ENCODE assay signal across 14 cellular contexts in genomic region chr5:144484124-144484897, GRCh38.
DNase-seq lines count a peak whose midpoint lies in the region; ATAC-seq and TF ChIP-seq lines count a peak whose summit lies in the region.
"Had no signal": no experiment of that assay in that cellular context is flagged by ENCODE, and none has a peak within 500 bp of the region (broad histone marks: within the 10 kb centered on the region; RNA-seq: fewer than 3 reads in every experiment).

No MANE protein-coding gene starts in this region.

- DNase-seq in EH (ENCODE audit: low read depth) (peak; percentile 93), PC-3 (peak; percentile 54), epithelial cell of esophagus (ENCODE audit: low read depth) (peak; percentile 12), osteoblast (ENCODE audit: insufficient read length, low spot score, missing footprints) (no peak), left ventricle myocardium superior (no peak)
- no peak for DNase-seq in activated CD4-positive, alpha-beta T cell treated with anti-CD3 and anti-CD28 coated beads, Interleukin-2, amount 50 U/mL, for 4 hours
- no peak for DNase-seq in activated CD8-positive, alpha-beta memory T cell treated with anti-CD3 and anti-CD28 coated beads, Interleukin-2, amount 10 ng/mL, durations not matched to agents 7 days and 5 days
- DNase-seq: activated naive CD8-positive, alpha-beta T cell treated with anti-CD3 and anti-CD28 coated beads, Interleukin-2, amount 10 ng/mL, durations not matched to agents 7 days and 5 days; CD8-positive, alpha-beta memory T cell; effector CD4-positive, alpha-beta T cell; NCI-H1048; RPMI8226 had no signal

- H3K4me1 ChIP-seq in PC-3 (ENCODE audit: insufficient read depth, low read length) = no peaks in the 10 kb centered on the region
- peaks cover 21% of the 10 kb centered on the region for H3K4me1 ChIP-seq in osteoblast (ENCODE audit: insufficient read depth, low read length)

- CTCF ChIA-PET in PC-3 (lab: Charles Lee) = no interaction called here
- CTCF ChIA-PET in activated CD8-positive, alpha-beta memory T cell treated with anti-CD3 and anti-CD28 coated beads, Interleukin-2, amount 10 ng/mL, durations not matched to agents 7 days and 5 days (lab: Charles Lee) = no interaction called here

- intact Hi-C loops in PC-3 (cut with micrococcal nuclease) = no loop called here
- intact Hi-C loops in left ventricle myocardium superior (cut with micrococcal nuclease) = no loop called here

- POLR2A ChIA-PET in PC-3 (lab: Charles Lee; ENCODE audit: unreplicated experiment) = no interaction called here

- no peaks in the 10 kb centered on the region for H3K27me3 ChIP-seq in PC-3 (ENCODE audit: low read length)
- no peaks in the 10 kb centered on the region for H3K27me3 ChIP-seq in osteoblast (ENCODE audit: insufficient read depth, low read length)

- no peak overlapping the region for H3K27ac Mint-ChIP-seq in activated CD8-positive, alpha-beta memory T cell treated with anti-CD3 and anti-CD28 coated beads, Interleukin-2, amount 10 ng/mL, durations not matched to agents 7 days and 5 days
- H3K27ac Mint-ChIP-seq: activated naive CD8-positive, alpha-beta T cell treated with anti-CD3 and anti-CD28 coated beads, Interleukin-2, amount 10 ng/mL, durations not matched to agents 7 days and 5 days; CD8-positive, alpha-beta memory T cell had no signal

- H3K4me3 ChIP-seq in PC-3 (ENCODE audit: low read length) = no peak overlapping the region
- H3K4me3 ChIP-seq in epithelial cell of esophagus (ENCODE audit: low read length) = no peak overlapping the region
- H3K4me3 ChIP-seq in osteoblast (ENCODE audit: insufficient read depth, low read length) = no peak overlapping the region

- no peak overlapping the region for H3K27ac ChIP-seq in PC-3 (ENCODE audit: low read length)
- H3K27ac ChIP-seq in osteoblast (ENCODE audit: low read depth, low read length) = peak overlapping the region; percentile 66
- H3K27ac ChIP-seq: HL-60 had no signal

- H3K9me3 ChIP-seq in PC-3 (ENCODE audit: low read length) = no peaks in the 10 kb centered on the region
- no peaks in the 10 kb centered on the region for H3K9me3 ChIP-seq in osteoblast (ENCODE audit: low read depth, low read length)

- BruUV-seq in PC-3 (replicated peaks; lab: Mats Ljungman, UMichigan) = no TSS peak

- H2AFZ ChIP-seq in PC-3 (ENCODE audit: low read length) (no peak overlapping the region), osteoblast (ENCODE audit: low read length) (no peak overlapping the region)

- H3K79me2 ChIP-seq in PC-3 (ENCODE audit: low read length) = no peaks in the 10 kb centered on the region
- H3K79me2 ChIP-seq in osteoblast (ENCODE audit: insufficient read depth, low read length) = no peaks in the 10 kb centered on the region

- H4K20me1 ChIP-seq in PC-3 (ENCODE audit: low read length) (no peaks in the 10 kb centered on the region), osteoblast (ENCODE audit: insufficient read depth, low read length) (no peaks in the 10 kb centered on the region)

- H3K36me3 ChIP-seq in PC-3 (ENCODE audit: low read depth, low read length) (no peaks in the 10 kb centered on the region), osteoblast (ENCODE audit: insufficient read depth, low read length) (no peaks in the 10 kb centered on the region)

- no peaks in the 10 kb centered on the region for H3K27me3 Mint-ChIP-seq in activated CD8-positive, alpha-beta memory T cell treated with anti-CD3 and anti-CD28 coated beads, Interleukin-2, amount 10 ng/mL, durations not matched to agents 7 days and 5 days
- H3K27me3 Mint-ChIP-seq: activated naive CD8-positive, alpha-beta T cell treated with anti-CD3 and anti-CD28 coated beads, Interleukin-2, amount 10 ng/mL, durations not matched to agents 7 days and 5 days; CD8-positive, alpha-beta memory T cell had no signal

- H3K36me3 Mint-ChIP-seq in activated CD8-positive, alpha-beta memory T cell treated with anti-CD3 and anti-CD28 coated beads, Interleukin-2, amount 10 ng/mL, durations not matched to agents 7 days and 5 days = no peaks in the 10 kb centered on the region
- H3K36me3 Mint-ChIP-seq: activated naive CD8-positive, alpha-beta T cell treated with anti-CD3 and anti-CD28 coated beads, Interleukin-2, amount 10 ng/mL, durations not matched to agents 7 days and 5 days; CD8-positive, alpha-beta memory T cell had no signal

- no peaks in the 10 kb centered on the region for H3K9me3 Mint-ChIP-seq in activated CD8-positive, alpha-beta memory T cell treated with anti-CD3 and anti-CD28 coated beads, Interleukin-2, amount 10 ng/mL, durations not matched to agents 7 days and 5 days (ENCODE audit: low read depth)
- H3K9me3 Mint-ChIP-seq: activated naive CD8-positive, alpha-beta T cell treated with anti-CD3 and anti-CD28 coated beads, Interleukin-2, amount 10 ng/mL, durations not matched to agents 7 days and 5 days had no signal

- H3K4me1 Mint-ChIP-seq in activated CD8-positive, alpha-beta memory T cell treated with anti-CD3 and anti-CD28 coated beads, Interleukin-2, amount 10 ng/mL, durations not matched to agents 7 days and 5 days = no peaks in the 10 kb centered on the region
- H3K4me1 Mint-ChIP-seq: activated naive CD8-positive, alpha-beta T cell treated with anti-CD3 and anti-CD28 coated beads, Interleukin-2, amount 10 ng/mL, durations not matched to agents 7 days and 5 days; CD8-positive, alpha-beta memory T cell had no signal

- no peak overlapping the region for H3K9ac ChIP-seq in PC-3 (ENCODE audit: low read length)

- H3K4me3 Mint-ChIP-seq in activated CD8-positive, alpha-beta memory T cell treated with anti-CD3 and anti-CD28 coated beads, Interleukin-2, amount 10 ng/mL, durations not matched to agents 7 days and 5 days = no peak overlapping the region
- H3K4me3 Mint-ChIP-seq: activated naive CD8-positive, alpha-beta T cell treated with anti-CD3 and anti-CD28 coated beads, Interleukin-2, amount 10 ng/mL, durations not matched to agents 7 days and 5 days; CD8-positive, alpha-beta memory T cell had no signal

- H3F3A ChIP-seq in PC-3 (ENCODE audit: low read length, unreplicated experiment) = no peaks in the 10 kb centered on the region

- no peak for TF ChIP-seq CTCF in PC-3 (conservative IDR thresholded peaks at IDR 0.05; ENCODE audit: low read depth, low read length)
- TF ChIP-seq CTCF in epithelial cell of esophagus (IDR thresholded peaks at IDR 0.05; ENCODE audit: insufficient read depth, low read depth, low read length, missing control alignments) = no peak
- TF ChIP-seq CTCF in osteoblast (IDR thresholded peaks at IDR 0.05; ENCODE audit: extremely low read depth, low read depth, low read length) = no peak

- no peaks in the 10 kb centered on the region for H3K9me2 ChIP-seq in PC-3 (replicated peaks; ENCODE audit: low read length)

- H3K4me2 ChIP-seq in PC-3 (ENCODE audit: low read length) (peak overlapping the region; percentile 3; the same call in 1 of the 2 replicates), osteoblast (ENCODE audit: insufficient read depth, low read length) (peak overlapping the region; percentile 59)

- ATAC-seq in PC-3 (peak; percentile 50), esophagus mucosa (no peak), left ventricle myocardium superior (no peak)
- ATAC-seq in activated CD8-positive, alpha-beta memory T cell treated with anti-CD3 and anti-CD28 coated beads, Interleukin-2, amount 10 ng/mL, durations not matched to agents 7 days and 5 days = no peak

Comparison
In these comparisons a context has a peak if more than half of its experiments do, and no peak if none do; other contexts are left out.
1. DNase-seq: peak in EH (single experiment), PC-3 (single experiment) and epithelial cell of esophagus (single experiment); none in osteoblast (single experiment), activated CD4-positive, alpha-beta T cell treated with anti-CD3 and anti-CD28 coated beads, Interleukin-2, amount 50 U/mL, for 4 hours (0 of 2), activated CD8-positive, alpha-beta memory T cell treated with anti-CD3 and anti-CD28 coated beads, Interleukin-2, amount 10 ng/mL, durations not matched to agents 7 days and 5 days (single experiment) and left ventricle myocardium superior (single experiment).